In the genomic region with DNA sequence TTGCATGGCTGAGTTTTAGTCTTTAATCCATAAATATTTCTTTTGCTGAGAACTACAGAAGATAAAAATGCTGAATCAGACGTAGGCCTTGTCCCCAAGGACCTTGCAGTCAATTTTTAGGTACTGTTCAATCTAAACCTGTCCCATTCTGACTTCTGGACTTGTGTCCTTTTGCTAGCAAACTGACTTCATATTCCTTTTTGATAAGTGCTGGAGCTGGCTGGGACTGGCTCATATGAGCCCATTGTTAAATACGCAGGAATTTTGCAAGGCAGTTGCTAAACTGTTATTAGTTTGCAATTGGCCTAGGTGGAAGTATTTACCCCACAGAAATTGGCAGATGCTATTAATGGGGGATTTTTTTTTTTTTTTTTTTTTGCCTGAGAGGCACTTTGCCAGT, we compare ENCODE assay signal across 9 cellular contexts.
"Had no signal": no experiment of that assay in that cellular context is flagged by ENCODE, and none has a peak within 500 bp of the region (broad histone marks: within the 10 kb centered on the region; RNA-seq: fewer than 3 reads in every experiment).

No MANE protein-coding gene starts in this region.

- FAIRE-seq: H54 had no signal

- H3K9me3 ChIP-seq: HAP-1 had no signal

- H3K4me3 Mint-ChIP-seq: H9, HFFc6 had no signal

- H3K27ac Mint-ChIP-seq: HFFc6 had no signal

- H3K4me3 ChIP-seq: GM23248, HAP-1 had no signal

- H3K27ac ChIP-seq: GM23248 had no signal

- H2AFZ ChIP-seq: GM23248 had no signal

- H3K9ac ChIP-seq: GM23248 had no signal

- DNase-seq: GM23248, GOT3, H7, H9, HCEC 1CT, HFFc6 had no signal

- ATAC-seq: HCT116 had no signal

- H3K4me1 ChIP-seq: HAP-1 had no signal

- H3K36me3 ChIP-seq: HAP-1 had no signal

- H3K4me1 Mint-ChIP-seq: H9 had no signal
